ENCODE assay signal across 12 cellular contexts in the genomic region with DNA sequence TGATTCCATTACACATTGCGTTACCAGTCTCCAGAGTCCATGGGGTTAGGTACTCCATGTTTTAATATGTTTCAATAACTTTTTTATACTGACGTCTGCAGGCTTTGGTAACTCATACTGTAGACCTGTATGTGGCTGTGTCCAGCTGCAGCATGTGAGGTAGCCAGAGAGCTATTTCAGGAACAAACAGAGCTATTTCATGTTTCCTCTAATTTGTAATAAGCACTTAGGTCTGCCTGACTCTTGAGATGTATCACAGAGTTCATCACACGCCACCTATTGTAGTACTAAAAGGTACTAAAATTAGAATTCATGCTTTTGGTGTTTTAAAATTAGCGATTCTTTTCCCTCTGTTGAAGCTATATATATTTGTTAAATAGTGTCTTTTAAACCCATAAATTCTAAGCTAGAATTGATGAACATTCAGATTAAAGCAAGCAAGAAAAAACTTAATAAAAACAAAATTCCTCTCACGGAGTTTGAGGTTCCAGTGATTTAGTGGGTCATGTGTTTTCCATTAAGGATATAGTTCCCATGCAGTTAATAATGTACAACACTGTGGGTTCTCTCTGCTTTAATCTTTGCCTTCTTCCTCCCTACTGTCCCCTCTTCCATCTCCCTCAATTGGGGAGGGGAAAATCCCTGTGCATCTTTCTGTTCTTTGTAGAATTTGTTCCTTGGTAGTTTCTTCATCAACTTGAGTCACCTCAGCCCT. TPM values are rescaled to one million over a fixed set of nuclear protein-coding genes. Genes with fewer than 3 reads are reported as not detected.
A peak's percentile ranks its signal among the peaks of the same experiment; 100 is the strongest.
DNase-seq lines count a peak whose midpoint lies in the region; ATAC-seq and TF ChIP-seq lines count a peak whose summit lies in the region.
"Had no signal": no experiment of that assay in that cellular context is flagged by ENCODE, and none has a peak within 500 bp of the region (broad histone marks: within the 10 kb centered on the region; RNA-seq: fewer than 3 reads in every experiment).

No MANE protein-coding gene starts in this region.

- H3K36me3 ChIP-seq in gastroesophageal sphincter = no peaks in the 10 kb centered on the region
- no peaks in the 10 kb centered on the region for H3K36me3 ChIP-seq in skeletal muscle tissue (ENCODE audit: control insufficient read depth in 3 of 3, insufficient read depth in 3 of 3, low read length in 3 of 3)
- no peaks in the 10 kb centered on the region for H3K36me3 ChIP-seq in endodermal cell (ENCODE audit: control insufficient read depth, insufficient read depth, low read length)

- peak; percentile 49 for DNase-seq in NOMO-1 treated with DMSO at 0.1 percent for 48 hours (lab: John Stamatoyannopoulos, UW; ENCODE audit: unreplicated experiment)
- no peak for DNase-seq in endodermal cell
- no peak for DNase-seq in hypothalamus (lab: John Stamatoyannopoulos, UW)
- DNase-seq: DND-41; dorsolateral prefrontal cortex; NCI-H1417 treated with DMSO at 0.1 percent for 48 hours; stimulated activated CD4-positive, alpha-beta T cell treated with anti-CD3 and anti-CD28 coated beads, Interleukin-12 subunit alpha, Interleukin-12 subunit beta, amount 100 ng/mL, for 4 hours had no signal

- H3K36me3 Mint-ChIP-seq in endodermal cell (ENCODE audit: low read depth) = no peaks in the 10 kb centered on the region

- TF ChIP-seq EP300 in gastroesophageal sphincter (IDR thresholded peaks at IDR 0.05) = no peak

- peaks cover 25% of the 10 kb centered on the region for H3K4me1 Mint-ChIP-seq in endodermal cell

- H3K9ac ChIP-seq in skeletal muscle tissue (ENCODE audit: low read depth in 1 of 3, low read length in 3 of 3) = no peak overlapping the region
- H3K9ac ChIP-seq in endodermal cell (ENCODE audit: extremely low read depth, low read length, poor library complexity, severe bottlenecking) = no peak overlapping the region

- 37 to 41% methylated on average over 5 of the region's 5 CpGs for WGBS in gastroesophageal sphincter (ENCODE audit: low coverage in 1 of 2), 2 donors
- 92 to 100% methylated on average over 2 to 3 of the region's 5 CpGs for WGBS in endodermal cell (ENCODE audit: insufficient coverage in 1 of 2, insufficient read length in 1 of 2), 2 experiments

- H3K27me3 Mint-ChIP-seq in endodermal cell (ENCODE audit: insufficient read depth) = no peaks in the 10 kb centered on the region

- H3K4me3 ChIP-seq in gastroesophageal sphincter = no peak overlapping the region
- peak overlapping the region in 1 of 3 donors; percentile 8 for H3K4me3 ChIP-seq in skeletal muscle tissue (ENCODE audit: low read length in 3 of 3)
- no peak overlapping the region for H3K4me3 ChIP-seq in endodermal cell (ENCODE audit: low read length)
- H3K4me3 ChIP-seq: dorsolateral prefrontal cortex had no signal

- H3K27ac Mint-ChIP-seq in endodermal cell = no peak overlapping the region

- H3K4me1 ChIP-seq in gastroesophageal sphincter (peaks cover 46 to 92% (median 52%) of the 10 kb centered on the region in 3 donors), skeletal muscle tissue (ENCODE audit: control insufficient read depth in 3 of 3, insufficient read depth in 3 of 3, low read length in 3 of 3) (peaks cover 54 to 60% (median 56%) of the 10 kb centered on the region in 3 donors), endodermal cell (ENCODE audit: control insufficient read depth, insufficient read depth, low read length) (no peaks in the 10 kb centered on the region)

- H3K9me3 ChIP-seq in gastroesophageal sphincter = no peaks in the 10 kb centered on the region
- H3K9me3 ChIP-seq in skeletal muscle tissue (ENCODE audit: control insufficient read depth in 3 of 3, low read length in 3 of 3) = no peaks in the 10 kb centered on the region
- H3K9me3 ChIP-seq in endodermal cell (ENCODE audit: control insufficient read depth, low read length) = no peaks in the 10 kb centered on the region

- H3K4me3 Mint-ChIP-seq in endodermal cell = no peak overlapping the region

- TF ChIP-seq CTCF in gastroesophageal sphincter (IDR thresholded peaks at IDR 0.05) (no peak), endodermal cell (conservative IDR thresholded peaks at IDR 0.05) (no peak)

- no peak for TF ChIP-seq POLR2A in gastroesophageal sphincter (IDR thresholded peaks at IDR 0.05)

- H3K27ac ChIP-seq in gastroesophageal sphincter = peak overlapping the region; percentile 15 to 66 (median 60)
- H3K27ac ChIP-seq in skeletal muscle tissue (ENCODE audit: low read depth, low read length) = peak overlapping the region; percentile 54
- no peak overlapping the region for H3K27ac ChIP-seq in endodermal cell (ENCODE audit: low read depth, low read length)

- ATAC-seq in GM19463 (IDR thresholded peaks at IDR 0.05; ENCODE audit: unreplicated experiment) (peak; percentile 42), gastroesophageal sphincter (peak; percentile 6), HG03097 (IDR thresholded peaks at IDR 0.05; ENCODE audit: low FRiP score, unreplicated experiment) (no peak), HG02588 (IDR thresholded peaks at IDR 0.05; ENCODE audit: unreplicated experiment) (no peak)

- H3K9me3 Mint-ChIP-seq in endodermal cell = no peaks in the 10 kb centered on the region

- no peaks in the 10 kb centered on the region for H3K27me3 ChIP-seq in gastroesophageal sphincter
- H3K27me3 ChIP-seq in skeletal muscle tissue (ENCODE audit: control insufficient read depth in 3 of 3, insufficient read depth in 3 of 3, low read length in 3 of 3) = no peaks in the 10 kb centered on the region
- H3K27me3 ChIP-seq in endodermal cell (ENCODE audit: control insufficient read depth, insufficient read depth, low read length, poor library complexity, severe bottlenecking) = no peaks in the 10 kb centered on the region
- H3K27me3 ChIP-seq: dorsolateral prefrontal cortex had no signal

RNA-seq across cellular contexts. Expression of gene FOXO3, which starts 37.0 kb away (rescaled TPM):
- total RNA-seq in gastroesophageal sphincter (100 to 1,000 TPM in 3 of 4 donors, 10 to 100 TPM in 1; 93.7 to 122 (median 114) TPM), skeletal muscle tissue (30.8 TPM), endodermal cell (10 to 100 TPM; 16.4 to 20.3 TPM)
- polyA plus RNA-seq in endodermal cell (2013, experiment 1 of 2) = 15.0 TPM
- 14.8 TPM for polyA plus RNA-seq in endodermal cell (2013, experiment 2 of 2)

Comparison
In these comparisons a context has a peak if more than half of its experiments do, and no peak if none do; other contexts are left out.
1. ATAC-seq: peak in GM19463 (single experiment) and gastroesophageal sphincter (single experiment); none in HG03097 (single experiment) and HG02588 (single experiment).